Comparison of ENCODE assay signal across 8 cellular contexts in genomic region chr11:76445122-76446084, GRCh38. TPM values are rescaled to one million over a fixed set of nuclear protein-coding genes. Genes with fewer than 3 reads are reported as not detected.
DNase-seq lines count a peak whose midpoint lies in the region; FAIRE-seq and TF ChIP-seq lines count a peak whose summit lies in the region.

No MANE protein-coding gene starts in this region.

- H3K4me3 ChIP-seq in DOHH2 (ENCODE audit: low read length) (peak overlapping the region; percentile 90), MM.1S (ENCODE audit: low read length) (peak overlapping the region; percentile 96), SK-N-MC (peak overlapping the region; percentile 98), suprapubic skin (peak overlapping the region; percentile 95)

- peak overlapping the region; percentile 86 for H2AFZ ChIP-seq in MM.1S (ENCODE audit: low read length)

- peaks cover 14% of the 10 kb centered on the region for H3K36me3 Mint-ChIP-seq in activated naive CD4-positive, alpha-beta T cell treated with anti-CD3 and anti-CD28 coated beads, Interleukin-2, amount 50 U/mL, for 24 hours

- no peaks in the 10 kb centered on the region for H3K9me3 ChIP-seq in DOHH2 (ENCODE audit: control insufficient read depth, insufficient read depth, low read length)
- no peaks in the 10 kb centered on the region for H3K9me3 ChIP-seq in MM.1S (replicated peaks; ENCODE audit: insufficient read depth, low read length)
- no peaks in the 10 kb centered on the region for H3K9me3 ChIP-seq in SK-N-MC (ENCODE audit: low read depth, low read length)
- H3K9me3 ChIP-seq in suprapubic skin = no peaks in the 10 kb centered on the region

- peak overlapping the region; percentile 61 for H3K27ac ChIP-seq in DOHH2 (ENCODE audit: low read depth, low read length)
- H3K27ac ChIP-seq in MM.1S (ENCODE audit: low read length) = peak overlapping the region; percentile 79; the same call in 1 of the 2 replicates
- peak overlapping the region; percentile 94 for H3K27ac ChIP-seq in SK-N-MC
- H3K27ac ChIP-seq in suprapubic skin = peak overlapping the region; percentile 92

- H3K4me3 Mint-ChIP-seq in activated naive CD4-positive, alpha-beta T cell treated with anti-CD3 and anti-CD28 coated beads, Interleukin-2, amount 50 U/mL, for 24 hours = peak overlapping the region; percentile 99

- TF ChIP-seq EP300 in suprapubic skin (IDR thresholded peaks at IDR 0.05) = no peak

- no peaks in the 10 kb centered on the region for H3F3A ChIP-seq in DOHH2 (ENCODE audit: control insufficient read depth, insufficient read depth)
- peaks cover 5% of the 10 kb centered on the region; the same call in 1 of the 2 replicates for H3F3A ChIP-seq in MM.1S (ENCODE audit: insufficient read depth, low read length)

- H3K27me3 Mint-ChIP-seq in activated naive CD4-positive, alpha-beta T cell treated with anti-CD3 and anti-CD28 coated beads, Interleukin-2, amount 50 U/mL, for 24 hours = no peaks in the 10 kb centered on the region

- no peaks in the 10 kb centered on the region for H3K27me3 ChIP-seq in DOHH2 (ENCODE audit: control insufficient read depth, low read length)
- no peaks in the 10 kb centered on the region for H3K27me3 ChIP-seq in MM.1S (replicated peaks; ENCODE audit: insufficient read depth, low read length)
- H3K27me3 ChIP-seq in suprapubic skin = no peaks in the 10 kb centered on the region

- H3K4me1 ChIP-seq in DOHH2 (ENCODE audit: control insufficient read depth, low read length) (peaks cover 20% of the 10 kb centered on the region), MM.1S (ENCODE audit: low read length) (peaks cover 6% of the 10 kb centered on the region; the same call in 1 of the 2 replicates), suprapubic skin (peaks cover 22% of the 10 kb centered on the region)

- H3K4me2 ChIP-seq in DOHH2 (ENCODE audit: low read length) (peak overlapping the region; percentile 72), MM.1S (ENCODE audit: low read depth, low read length) (peak overlapping the region; percentile 60)

- H3K9me3 Mint-ChIP-seq in activated naive CD4-positive, alpha-beta T cell treated with anti-CD3 and anti-CD28 coated beads, Interleukin-2, amount 50 U/mL, for 24 hours = no peaks in the 10 kb centered on the region

- WGBS in suprapubic skin = 0% methylated on average over 32 of the region's 56 CpGs

- TF ChIP-seq CTCF in DOHH2 (IDR thresholded peaks at IDR 0.05; ENCODE audit: low read depth, low read length, poor library complexity, severe bottlenecking) (no peak), MM.1S (IDR thresholded peaks at IDR 0.05; ENCODE audit: low read length) (no peak), suprapubic skin (IDR thresholded peaks at IDR 0.05) (no peak)

- H3K9me2 ChIP-seq in DOHH2 (replicated peaks; ENCODE audit: control insufficient read depth, low read length) = no peaks in the 10 kb centered on the region
- no peaks in the 10 kb centered on the region for H3K9me2 ChIP-seq in MM.1S (replicated peaks; ENCODE audit: insufficient read depth, low read length)

- H3K36me3 ChIP-seq in DOHH2 (ENCODE audit: control insufficient read depth, low read length) = peaks cover 69% of the 10 kb centered on the region
- H3K36me3 ChIP-seq in MM.1S (replicated peaks; ENCODE audit: insufficient read depth, low read length) = peaks cover 5% of the 10 kb centered on the region; the same call in 1 of the 2 replicates
- peaks cover 39% of the 10 kb centered on the region for H3K36me3 ChIP-seq in SK-N-MC (ENCODE audit: insufficient read depth, low read length)
- peaks cover 10% of the 10 kb centered on the region for H3K36me3 ChIP-seq in suprapubic skin

- DNase-seq in H54 (ENCODE audit: insufficient read length, low spot score) (peak; percentile 63), MM.1S (peak; percentile 54), SK-N-MC (ENCODE audit: low read depth, low spot score) (no peak), glomerular endothelial cell (ENCODE audit: extremely low read depth, low read depth, low spot score) (peak; percentile 62), nucleus accumbens (lab: John Stamatoyannopoulos, UW) (peak in 54 of 56 donors; percentile 12 to 82 (median 61)), suprapubic skin (ENCODE audit: low spot score in 2 of 2) (peak; percentile 85 to 87)

- peaks cover 70% of the 10 kb centered on the region for H3K79me2 ChIP-seq in DOHH2 (ENCODE audit: control insufficient read depth, low read length)
- peaks cover 71% of the 10 kb centered on the region for H3K79me2 ChIP-seq in MM.1S (ENCODE audit: low read length)

- peak; percentile 70 for TF ChIP-seq POLR2A in H54 (IDR thresholded peaks at IDR 0.05; ENCODE audit: low read depth, low read length)
- peak in 1 of 2 donors; percentile 10 for TF ChIP-seq POLR2A in suprapubic skin (IDR thresholded peaks at IDR 0.05)

- H4K20me1 ChIP-seq in DOHH2 (ENCODE audit: control insufficient read depth, insufficient read depth, low read depth, low read length) (peaks cover 9% of the 10 kb centered on the region), MM.1S (ENCODE audit: insufficient read depth, low read length) (no peaks in the 10 kb centered on the region)

- H3K27ac Mint-ChIP-seq in activated naive CD4-positive, alpha-beta T cell treated with anti-CD3 and anti-CD28 coated beads, Interleukin-2, amount 50 U/mL, for 24 hours = peak overlapping the region; percentile 99

- peak; percentile 68 for FAIRE-seq in H54 (lab: Jason Lieb, UNC)

- H3K9ac ChIP-seq in MM.1S (ENCODE audit: low read length) (peak overlapping the region; percentile 97), SK-N-MC (ENCODE audit: insufficient read length) (peak overlapping the region; percentile 99)

- peaks cover 46% of the 10 kb centered on the region for H3K4me1 Mint-ChIP-seq in activated naive CD4-positive, alpha-beta T cell treated with anti-CD3 and anti-CD28 coated beads, Interleukin-2, amount 50 U/mL, for 24 hours

RNA-seq across cellular contexts. Expression of gene EMSY, which starts 0.6 kb away (rescaled TPM):
- total RNA-seq in glomerular endothelial cell (8.6 and 16.7 TPM in 2 replicates), suprapubic skin (10 to 100 TPM; 32.2 to 36.8 (median 33.2) TPM)
